10 cellular contexts compared by ENCODE assay signal in the genomic region with DNA sequence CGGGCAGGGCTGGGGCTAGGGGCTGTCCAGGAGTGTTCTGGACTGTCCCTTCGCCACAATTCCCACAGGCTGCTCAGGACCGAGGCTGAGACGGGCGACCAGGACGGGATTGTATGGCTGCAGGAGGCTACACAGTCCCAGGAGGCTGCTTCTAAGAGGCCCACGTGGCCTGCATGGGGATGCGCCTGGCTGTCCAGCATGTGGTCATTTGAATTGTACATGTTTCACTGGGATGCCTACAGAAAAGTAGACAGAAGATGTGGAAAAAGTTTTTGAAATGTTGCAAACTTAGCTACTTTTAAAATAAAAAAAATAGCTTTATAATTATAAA. TPM values are rescaled to one million over a fixed set of nuclear protein-coding genes. Genes with fewer than 3 reads are reported as not detected.
A peak's percentile ranks its signal among the peaks of the same experiment; 100 is the strongest.
DNase-seq lines count a peak whose midpoint lies in the region; ATAC-seq and TF ChIP-seq lines count a peak whose summit lies in the region.
"Had no signal": no experiment of that assay in that cellular context is flagged by ENCODE, and none has a peak within 500 bp of the region (broad histone marks: within the 10 kb centered on the region; RNA-seq: fewer than 3 reads in every experiment).

No MANE protein-coding gene starts in this region.

- H3K4me3 ChIP-seq in right cardiac atrium (ENCODE audit: low read length) (no peak overlapping the region), coronary artery (peak overlapping the region; percentile 25), uterus (no peak overlapping the region)

- DNase-seq in Right ventricle myocardium inferior (ENCODE audit: missing footprints) (no peak), right cardiac atrium (no peak), coronary artery (ENCODE audit: low spot score) (no peak), mesothelial cell of epicardium (ENCODE audit: low spot score in 2 of 2, unreplicated experiment in 2 of 2) (no peak), uterus (no peak), NCI-H345 (lab: John Stamatoyannopoulos, UW) (no peak), islet precursor cell (no peak), amygdala (lab: John Stamatoyannopoulos, UW) (no peak)

- WGBS in right cardiac atrium = 71% methylated on average over 8 of the region's 8 CpGs

- no peaks in the 10 kb centered on the region for H3K9me3 Mint-ChIP-seq in mesothelial cell of epicardium
- H3K9me3 Mint-ChIP-seq: neural crest cell; stimulated activated memory B cell treated with anti-CD40 and anti-IgM and Interleukin-4, amounts not matched to agents 10 μg/mL and 1 μg/mL and 100 μg/mL, for 72 hours had no signal

- H3K4me1 Mint-ChIP-seq in mesothelial cell of epicardium = peaks cover 48% of the 10 kb centered on the region

- no peaks in the 10 kb centered on the region for H3K36me3 Mint-ChIP-seq in mesothelial cell of epicardium
- H3K36me3 Mint-ChIP-seq: stimulated activated memory B cell treated with anti-CD40 and anti-IgM and Interleukin-4, amounts not matched to agents 10 μg/mL and 1 μg/mL and 100 μg/mL, for 72 hours had no signal

- intact Hi-C loops in Right ventricle myocardium inferior (cut with DNase I) (no loop called here), right cardiac atrium (cut with DNase I) (no loop called here), uterus (cut with DNase I; ENCODE audit: low total_unique reads) (no loop called here)

- ATAC-seq in Right ventricle myocardium inferior (peak; percentile 17), right cardiac atrium (no peak)

- TF ChIP-seq CTCF in coronary artery (IDR thresholded peaks at IDR 0.05) = no peak
- no peak for TF ChIP-seq CTCF in mesothelial cell of epicardium (IDR thresholded peaks at IDR 0.05; ENCODE audit: unreplicated experiment)
- no peak for TF ChIP-seq CTCF in uterus (IDR thresholded peaks at IDR 0.05)

- no peaks in the 10 kb centered on the region for H3K27me3 ChIP-seq in right cardiac atrium (ENCODE audit: control insufficient read depth, insufficient read depth)
- H3K27me3 ChIP-seq in uterus = no peaks in the 10 kb centered on the region

- no peak overlapping the region for H3K4me3 Mint-ChIP-seq in mesothelial cell of epicardium
- H3K4me3 Mint-ChIP-seq: neural crest cell had no signal

- TF ChIP-seq POLR2A in uterus (IDR thresholded peaks at IDR 0.05) = no peak

- H3K9me3 ChIP-seq in right cardiac atrium (ENCODE audit: control insufficient read depth, low read length) (no peaks in the 10 kb centered on the region), uterus (no peaks in the 10 kb centered on the region)

- H3K27ac Mint-ChIP-seq in mesothelial cell of epicardium = peak overlapping the region; percentile 94
- H3K27ac Mint-ChIP-seq: stimulated activated memory B cell treated with anti-CD40 and anti-IgM and Interleukin-4, amounts not matched to agents 10 μg/mL and 1 μg/mL and 100 μg/mL, for 72 hours had no signal

- no peaks in the 10 kb centered on the region for H3K36me3 ChIP-seq in uterus

- H3K27ac ChIP-seq in right cardiac atrium (ENCODE audit: low read length) (no peak overlapping the region), coronary artery (peak overlapping the region in 1 of 2 donors; percentile 63), uterus (peak overlapping the region; percentile 87)

- H3K4me1 ChIP-seq in right cardiac atrium (ENCODE audit: control insufficient read depth, insufficient read depth, low read length) = no peaks in the 10 kb centered on the region
- H3K4me1 ChIP-seq in uterus = peaks cover 0 to 3% of the 10 kb centered on the region in 2 donors

- no peaks in the 10 kb centered on the region for H3K27me3 Mint-ChIP-seq in mesothelial cell of epicardium (ENCODE audit: low read depth)

RNA-seq across cellular contexts. Expression of a gene that starts 32.6 kb away (rescaled TPM):
- total RNA-seq in Right ventricle myocardium inferior (22.0 TPM), right cardiac atrium (10 to 100 TPM; 31.5 to 33.6 (median 32.8) TPM), mesothelial cell of epicardium (74.6 to 77.7 TPM (median 77.7 TPM) in 3 replicates), uterus (100 to 1,000 TPM in 1 of 4 donors, 10 to 100 TPM in 3; 42.9 to 153 (median 70.8) TPM)
- polyA plus RNA-seq in right cardiac atrium = 21.1 TPM
